Comparison of ENCODE assay signal across 15 cellular contexts in the genomic region with DNA sequence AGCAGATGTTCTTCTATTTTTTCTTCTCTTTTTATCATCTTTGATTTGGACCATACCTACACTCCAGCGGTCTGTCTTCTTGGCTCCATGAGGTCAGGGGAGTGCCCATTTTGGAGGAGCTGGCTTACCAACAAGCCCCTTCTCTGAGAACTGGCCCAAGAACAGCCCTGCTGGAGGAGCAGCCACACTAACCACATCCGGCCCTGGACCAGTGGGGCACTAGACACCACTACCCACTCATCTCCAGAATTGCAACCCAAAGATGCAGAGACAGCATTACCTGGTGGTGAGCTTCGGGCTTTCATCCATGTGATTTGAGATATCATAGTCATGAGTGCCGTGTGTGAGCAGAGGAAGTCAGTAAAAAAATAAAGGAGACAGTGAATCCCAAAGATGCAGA.
A peak's percentile ranks its signal among the peaks of the same experiment; 100 is the strongest.
DNase-seq lines count a peak whose midpoint lies in the region; TF ChIP-seq lines count a peak whose summit lies in the region.
"Had no signal": no experiment of that assay in that cellular context is flagged by ENCODE, and none has a peak within 500 bp of the region (broad histone marks: within the 10 kb centered on the region; RNA-seq: fewer than 3 reads in every experiment).

No MANE protein-coding gene starts in this region.

- TF ChIP-seq POLR2A in NB4 (IDR thresholded peaks at IDR 0.05; ENCODE audit: extremely low read depth, insufficient read length): no peak

- H3K4me1 Mint-ChIP-seq in endothelial cell (ENCODE audit: unreplicated experiment): peaks cover 18% of the 10 kb centered on the region
- H3K4me1 Mint-ChIP-seq: CD4-positive, alpha-beta memory T cell had no signal

- no peak overlapping the region for H3K4me3 Mint-ChIP-seq in endothelial cell (ENCODE audit: unreplicated experiment)
- H3K4me3 Mint-ChIP-seq: CD4-positive, alpha-beta memory T cell had no signal

- H3K27ac ChIP-seq in HL-60 (replicated peaks): peak overlapping the region; percentile 35
- H3K27ac ChIP-seq: GM23248 had no signal

- no peaks in the 10 kb centered on the region for H3K27me3 Mint-ChIP-seq in endothelial cell (ENCODE audit: unreplicated experiment)

- TF ChIP-seq CTCF in HL-60 (IDR thresholded peaks at IDR 0.05; ENCODE audit: insufficient read depth, low read length) (no peak), NB4 (IDR thresholded peaks at IDR 0.05; ENCODE audit: low read depth, low read length) (no peak), endothelial cell (IDR thresholded peaks at IDR 0.05; ENCODE audit: unreplicated experiment) (no peak)

- H3K9me3 Mint-ChIP-seq in endothelial cell (ENCODE audit: unreplicated experiment): no peaks in the 10 kb centered on the region

- H3K4me3 ChIP-seq in HL-60 (replicated peaks; ENCODE audit: insufficient read depth, low read length) (no peak overlapping the region), NB4 (ENCODE audit: low read depth, low read length) (no peak overlapping the region)
- H3K4me3 ChIP-seq: GM12878, GM23248 had no signal

- peak; percentile 13 for DNase-seq in GM03348 (ENCODE audit: low spot score)
- DNase-seq in HL-60 (ENCODE audit: low read depth in 1 of 2, low spot score in 1 of 2): no peak
- DNase-seq in NB4 (ENCODE audit: low read depth): peak; percentile 89
- no peak for DNase-seq in NCI-H1417 treated with DMSO at 0.1 percent for 48 hours (lab: John Stamatoyannopoulos, UW)
- no peak for DNase-seq in HPDE6-E6E7 (ENCODE audit: extremely low spot score)
- no peak for DNase-seq in endothelial cell (ENCODE audit: low spot score)
- DNase-seq: C1 segment of cervical spinal cord; Calu3; CD4-positive, alpha-beta memory T cell; COR-L47; DND-41; H7; HCEC 1CT had no signal

- H3K27me3 ChIP-seq in HL-60 (ENCODE audit: insufficient read depth, poor library complexity, severe bottlenecking): no peaks in the 10 kb centered on the region

- H3K27ac Mint-ChIP-seq in endothelial cell (ENCODE audit: unreplicated experiment): no peak overlapping the region

- no peaks in the 10 kb centered on the region for H3K36me3 Mint-ChIP-seq in endothelial cell (ENCODE audit: low read depth, unreplicated experiment)

Comparison
In these comparisons a context has a peak if more than half of its experiments do, and no peak if none do; other contexts are left out.
1. DNase-seq: peak in GM03348 (single experiment) and NB4 (single experiment); none in HL-60 (0 of 2), NCI-H1417 treated with DMSO at 0.1 percent for 48 hours (single experiment), HPDE6-E6E7 (single experiment) and endothelial cell (single experiment).